12 cellular contexts compared by ENCODE assay signal in genomic region chr20:63940071-63940471, GRCh38. TPM values are rescaled to one million over a fixed set of nuclear protein-coding genes. Genes with fewer than 3 reads are reported as not detected.
DNase-seq lines count a peak whose midpoint lies in the region; ATAC-seq and TF ChIP-seq lines count a peak whose summit lies in the region.
"Had no signal": no experiment of that assay in that cellular context is flagged by ENCODE, and none has a peak within 500 bp of the region (broad histone marks: within the 10 kb centered on the region; RNA-seq: fewer than 3 reads in every experiment).

No MANE protein-coding gene starts in this region.

- H2AFZ ChIP-seq in osteoblast (ENCODE audit: low read length), result no peak overlapping the region

- H3K4me1 ChIP-seq in heart left ventricle (peaks cover 0 to 26% (median 16%) of the 10 kb centered on the region in 12 donors), osteoblast (ENCODE audit: insufficient read depth, low read length) (no peaks in the 10 kb centered on the region), BE2C (no peaks in the 10 kb centered on the region)

- DNase-seq in heart left ventricle, result peak in 3 of 5 donors; percentile 20 to 56 (median 29)
- no peak for DNase-seq in left cardiac atrium
- peak; percentile 69 for DNase-seq in osteoblast (ENCODE audit: insufficient read length, low spot score, missing footprints)
- DNase-seq in BE2C, result no peak
- DNase-seq: activated naive CD4-positive, alpha-beta T cell treated with anti-CD3 and anti-CD28 coated beads for 36 hours; effector memory CD4-positive, alpha-beta T cell; foreskin melanocyte; kidney glomerular epithelial cell; NCI-H1105; NCI-H226; stimulated activated CD4-positive, alpha-beta T cell treated with anti-CD3 and anti-CD28 coated beads, Interleukin-2, amount 100 ng/mL, for 24 hours had no signal

- H3K4me3 ChIP-seq in heart left ventricle (no peak overlapping the region), osteoblast (ENCODE audit: insufficient read depth, low read length) (no peak overlapping the region), BE2C (ENCODE audit: low read depth, low read length) (no peak overlapping the region)

- H3K27me3 ChIP-seq in heart left ventricle (no peaks in the 10 kb centered on the region), osteoblast (ENCODE audit: insufficient read depth, low read length) (no peaks in the 10 kb centered on the region), BE2C (no peaks in the 10 kb centered on the region)

- peak in 1 of 4 donors; percentile 0 for ATAC-seq in heart left ventricle
- no peak for ATAC-seq in left cardiac atrium

- H3K79me2 ChIP-seq in osteoblast (ENCODE audit: insufficient read depth, low read length), result peaks cover 37% of the 10 kb centered on the region

- no peaks in the 10 kb centered on the region for H3K9me3 ChIP-seq in heart left ventricle
- H3K9me3 ChIP-seq in osteoblast (ENCODE audit: low read depth, low read length), result no peaks in the 10 kb centered on the region
- H3K9me3 ChIP-seq in BE2C, result no peaks in the 10 kb centered on the region

- H3K27ac ChIP-seq in heart left ventricle (no peak overlapping the region), osteoblast (ENCODE audit: low read depth, low read length) (no peak overlapping the region)
- H3K27ac ChIP-seq: VCaP had no signal

- peaks cover 54% of the 10 kb centered on the region for H4K20me1 ChIP-seq in osteoblast (ENCODE audit: insufficient read depth, low read length)

- intact Hi-C loops in heart left ventricle (cut with DNase I), result no loop called here
- intact Hi-C loops in left cardiac atrium (cut with DNase I), result no loop called here

- WGBS in heart left ventricle, 4 donors, result 87 to 90% (median 87%) methylated on average over 9 to 23 of the region's 23 CpGs

- H3K36me3 ChIP-seq in heart left ventricle (peaks cover 0 to 86% (median 71%) of the 10 kb centered on the region in 9 donors), osteoblast (ENCODE audit: insufficient read depth, low read length) (peaks cover 30% of the 10 kb centered on the region), BE2C (peaks cover 66% of the 10 kb centered on the region)

- no peak for TF ChIP-seq POLR2A in heart left ventricle (IDR thresholded peaks at IDR 0.05)

- TF ChIP-seq CTCF in heart left ventricle (IDR thresholded peaks at IDR 0.05) (no peak), osteoblast (IDR thresholded peaks at IDR 0.05; ENCODE audit: extremely low read depth, low read depth, low read length) (no peak), BE2C (IDR thresholded peaks at IDR 0.05; ENCODE audit: low read depth, low read length) (no peak)

- H3K4me2 ChIP-seq in osteoblast (ENCODE audit: insufficient read depth, low read length), result no peak overlapping the region

RNA-seq across cellular contexts. Expression of gene UCKL1, which starts 16.1 kb away (rescaled TPM):
- 10 to 100 TPM; 27.7 to 43.8 (median 37.5) TPM for total RNA-seq in heart left ventricle
- polyA plus RNA-seq in heart left ventricle, result 10 to 100 TPM; 27.7 to 49.7 TPM
- total RNA-seq in left cardiac atrium, result 10 to 100 TPM; 30.8 to 32.4 TPM
- total RNA-seq in osteoblast, result 21.0 and 23.9 TPM in 2 replicates
- 141 TPM for polyA plus RNA-seq in BE2C (2012; ENCODE audit: insufficient read depth, insufficient read length, low read depth)

RNA-seq across cellular contexts. Expression of gene ZNF512B, which starts 29.7 kb away (rescaled TPM):
- total RNA-seq in heart left ventricle, result 10 to 100 TPM in 8 of 9 donors, 1 to 10 TPM in 1; 7.3 to 15.9 (median 12.2) TPM
- polyA plus RNA-seq in heart left ventricle, result 1 to 10 TPM; 7.7 to 9.3 TPM
- total RNA-seq in left cardiac atrium, result 10 to 100 TPM; 11.7 to 14.5 TPM
- 12.1 and 14.5 TPM in 2 replicates for total RNA-seq in osteoblast
- 24.8 TPM for polyA plus RNA-seq in BE2C (2012; ENCODE audit: insufficient read depth, insufficient read length, low read depth)

RNA-seq across cellular contexts. Expression of gene SAMD10, which starts 39.4 kb away (rescaled TPM):
- total RNA-seq in heart left ventricle, result 1 to 10 TPM; 3.1 to 6.3 (median 4.3) TPM
- polyA plus RNA-seq in heart left ventricle, result 1 to 10 TPM; 4.8 to 6.0 TPM
- total RNA-seq in left cardiac atrium, result 1 to 10 TPM; 2.7 to 3.8 TPM
- 0.59 and 1.4 TPM in 2 replicates for total RNA-seq in osteoblast
- 22.3 TPM for polyA plus RNA-seq in BE2C (2012; ENCODE audit: insufficient read depth, insufficient read length, low read depth)

RNA-seq across cellular contexts. Expression of gene PRPF6, which starts 40.9 kb away (rescaled TPM):
- total RNA-seq in heart left ventricle (10 to 100 TPM; 41.4 to 62.6 (median 47.6) TPM), left cardiac atrium (10 to 100 TPM; 38.8 to 43.9 TPM), osteoblast (47.1 and 56.1 TPM in 2 replicates)
- polyA plus RNA-seq in heart left ventricle, result 10 to 100 TPM; 31.0 to 58.5 TPM
- 341 TPM for polyA plus RNA-seq in BE2C (2012; ENCODE audit: insufficient read depth, insufficient read length, low read depth)

RNA-seq across cellular contexts. Expression of gene DNAJC5, which starts 45.1 kb away (rescaled TPM):
- 10 to 100 TPM; 34.8 to 57.1 (median 46.1) TPM for total RNA-seq in heart left ventricle
- 10 to 100 TPM; 21.1 to 46.3 TPM for polyA plus RNA-seq in heart left ventricle
- total RNA-seq in left cardiac atrium, result 10 to 100 TPM; 41.9 to 53.4 TPM
- 41.5 and 53.9 TPM in 2 replicates for total RNA-seq in osteoblast
- polyA plus RNA-seq in BE2C (2012; ENCODE audit: insufficient read depth, insufficient read length, low read depth), result 67.9 TPM

Comparison
In these comparisons a context has a peak if more than half of its experiments do, and no peak if none do; other contexts are left out.
1. DNase-seq: peak in heart left ventricle (3 of 5) and osteoblast (single experiment); none in left cardiac atrium (single experiment) and BE2C (single experiment).